In the genomic region with DNA sequence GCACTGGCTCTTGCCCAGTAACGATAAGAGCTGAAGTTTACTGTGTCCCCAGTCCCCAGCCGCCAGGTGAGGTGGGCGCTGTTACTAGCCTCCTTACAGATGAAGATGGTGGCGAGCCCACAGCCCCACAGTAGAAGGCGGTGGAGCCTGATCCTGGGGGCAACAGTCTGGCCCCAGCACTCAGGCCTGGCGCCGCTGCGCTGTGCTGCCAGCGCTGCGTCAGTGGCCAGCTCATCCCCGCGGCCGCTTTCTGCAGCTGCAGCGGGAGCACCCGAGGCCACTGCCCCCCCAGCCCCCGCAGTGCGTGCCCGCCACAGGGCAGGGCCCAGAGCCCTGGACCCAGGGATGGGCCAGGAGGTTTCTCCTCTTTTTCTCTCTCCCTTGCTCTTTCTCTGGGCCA, we compare ENCODE assay signal across 2 cellular contexts.
TF ChIP-seq lines count a peak whose summit lies in the region.

No MANE protein-coding gene starts in this region.

TF ChIP-seq in GM23338, 12 proteins besides CTCF, POLR2A, EP300 and RAD21 (continues in another document):
- TF ChIP-seq ETS1 (IDR thresholded peaks at IDR 0.05), result no peak
- TF ChIP-seq EZH2 (IDR thresholded peaks at IDR 0.05; ENCODE audit: low read depth, unreplicated experiment), result no peak
- no peak for TF ChIP-seq ZNF462 (CRISPR knock-in tag; IDR thresholded peaks at IDR 0.05)
- no peak for TF ChIP-seq STAT1 (IDR thresholded peaks at IDR 0.05; ENCODE audit: unreplicated experiment)
- TF ChIP-seq EZH2phosphoT487 (IDR thresholded peaks at IDR 0.05; ENCODE audit: unreplicated experiment), result no peak
- no peak for TF ChIP-seq JUNB (IDR thresholded peaks at IDR 0.05; ENCODE audit: unreplicated experiment)
- TF ChIP-seq NANOG (IDR thresholded peaks at IDR 0.05; ENCODE audit: borderline replicate concordance), result no peak
- no peak for TF ChIP-seq REST (IDR thresholded peaks at IDR 0.05; ENCODE audit: unreplicated experiment)
- TF ChIP-seq POLR2AphosphoS5 (IDR thresholded peaks at IDR 0.05; ENCODE audit: low read depth), result no peak
- TF ChIP-seq CREB1 (CRISPR knock-in tag; IDR thresholded peaks at IDR 0.05; ENCODE audit: low read depth), result no peak

TF ChIP-seq in H1, 55 proteins besides CTCF, POLR2A, EP300 and RAD21:
- TF ChIP-seq SIRT6 (IDR thresholded peaks at IDR 0.05; ENCODE audit: low read length), result no peak
- TF ChIP-seq FOSL1 (IDR thresholded peaks at IDR 0.05; ENCODE audit: insufficient read depth, low read depth, low read length), result no peak
- no peak for TF ChIP-seq NANOG (IDR thresholded peaks at IDR 0.05; ENCODE audit: insufficient read depth, low read depth, low read length, poor library complexity, severe bottlenecking)
- no peak for TF ChIP-seq SP2 (IDR thresholded peaks at IDR 0.05; ENCODE audit: low read length)
- TF ChIP-seq RBBP5 (IDR thresholded peaks at IDR 0.05; ENCODE audit: borderline replicate concordance, low read depth, low read length), result no peak
- no peak for TF ChIP-seq ZNF274 (IDR thresholded peaks at IDR 0.05; ENCODE audit: borderline replicate concordance, extremely low read depth, low read length)
- no peak for TF ChIP-seq POLR2AphosphoS5 (IDR thresholded peaks at IDR 0.05; ENCODE audit: low read depth, low read length)
- no peak for TF ChIP-seq TEAD4 (IDR thresholded peaks at IDR 0.05; ENCODE audit: low read depth, low read length)
- TF ChIP-seq USF2 (IDR thresholded peaks at IDR 0.05; ENCODE audit: low read length), result no peak
